ENCODE assay signal across 18 cellular contexts in genomic region chr11:107561688-107562087, GRCh38. TPM values are rescaled to one million over a fixed set of nuclear protein-coding genes. Genes with fewer than 3 reads are reported as not detected.
DNase-seq lines count a peak whose midpoint lies in the region; ATAC-seq and TF ChIP-seq lines count a peak whose summit lies in the region.
"Had no signal": no experiment of that assay in that cellular context is flagged by ENCODE, and none has a peak within 500 bp of the region (broad histone marks: within the 10 kb centered on the region; RNA-seq: fewer than 3 reads in every experiment).

No MANE protein-coding gene starts in this region.

- H3K4me3 ChIP-seq in GM23248 (no peak overlapping the region), fibroblast of villous mesenchyme (ENCODE audit: low read depth, low read length) (no peak overlapping the region), tibial nerve (no peak overlapping the region), colonic mucosa (no peak overlapping the region)
- H3K4me3 ChIP-seq: body of pancreas, GM23338 had no signal

- no peak overlapping the region for H2AFZ ChIP-seq in GM23248
- H2AFZ ChIP-seq: GM23338 had no signal

- no peak for TF ChIP-seq EP300 in tibial nerve (IDR thresholded peaks at IDR 0.05)

- H3K4me2 ChIP-seq in GM23248 (ENCODE audit: unreplicated experiment), result peak overlapping the region; percentile 65
- H3K4me2 ChIP-seq: GM23338 had no signal

- ATAC-seq in activated T-helper 17 cell treated with anti-CD3 and anti-CD28 coated beads, Interleukin-2, amount 50 U/mL, for 72 hours (replicated peaks), result no peak
- ATAC-seq in HG03095 (IDR thresholded peaks at IDR 0.05; ENCODE audit: unreplicated experiment) (no peak), HG03565 (IDR thresholded peaks at IDR 0.05; ENCODE audit: unreplicated experiment) (no peak)
- ATAC-seq: body of pancreas, GM23338 had no signal

- no peaks in the 10 kb centered on the region for H3K9me3 Mint-ChIP-seq in activated T-helper 17 cell treated with anti-CD3 and anti-CD28 coated beads, Interleukin-2, amount 50 U/mL, for 72 hours
- H3K9me3 Mint-ChIP-seq: GM23338 had no signal

- H3K79me2 ChIP-seq in GM23248 (ENCODE audit: insufficient read depth), result peaks cover 10% of the 10 kb centered on the region

- H3K27ac ChIP-seq in GM23248 (peak overlapping the region; percentile 94), tibial nerve (no peak overlapping the region), colonic mucosa (no peak overlapping the region)
- H3K27ac ChIP-seq: body of pancreas had no signal

- no peak for TF ChIP-seq POLR2A in tibial nerve (IDR thresholded peaks at IDR 0.05)

- H3K36me3 Mint-ChIP-seq in activated T-helper 17 cell treated with anti-CD3 and anti-CD28 coated beads, Interleukin-2, amount 50 U/mL, for 72 hours (ENCODE audit: low read depth), result peaks cover 37% of the 10 kb centered on the region

- H3K27me3 ChIP-seq in GM23248 (replicated peaks; ENCODE audit: insufficient read depth) (no peaks in the 10 kb centered on the region), tibial nerve (no peaks in the 10 kb centered on the region), colonic mucosa (no peaks in the 10 kb centered on the region)
- H3K27me3 ChIP-seq: body of pancreas had no signal

- TF ChIP-seq CTCF in fibroblast of villous mesenchyme (IDR thresholded peaks at IDR 0.05; ENCODE audit: insufficient read depth, low read depth, low read length), result no peak
- TF ChIP-seq CTCF in tibial nerve (IDR thresholded peaks at IDR 0.05), result no peak
- TF ChIP-seq CTCF in colonic mucosa (IDR thresholded peaks at IDR 0.05), result no peak

- H3K4me1 ChIP-seq in GM23248 (ENCODE audit: insufficient read depth), result peaks cover 50% of the 10 kb centered on the region
- peaks cover 0 to 35% (median 16%) of the 10 kb centered on the region in 4 donors for H3K4me1 ChIP-seq in tibial nerve
- H3K4me1 ChIP-seq in colonic mucosa, result no peaks in the 10 kb centered on the region

- no peaks in the 10 kb centered on the region for H3K9me2 ChIP-seq in GM23248 (ENCODE audit: insufficient read depth)

- H3K36me3 ChIP-seq in GM23248 (ENCODE audit: low read depth), result no peaks in the 10 kb centered on the region
- peaks cover 0 to 25% (median 0%) of the 10 kb centered on the region in 3 donors for H3K36me3 ChIP-seq in tibial nerve
- no peaks in the 10 kb centered on the region for H3K36me3 ChIP-seq in colonic mucosa

- no peaks in the 10 kb centered on the region for H3K9me3 ChIP-seq in GM23248 (ENCODE audit: low read depth)
- H3K9me3 ChIP-seq in tibial nerve, result no peaks in the 10 kb centered on the region
- no peaks in the 10 kb centered on the region for H3K9me3 ChIP-seq in colonic mucosa
- H3K9me3 ChIP-seq: body of pancreas had no signal

- peaks cover 49% of the 10 kb centered on the region for H3F3A ChIP-seq in GM23248 (ENCODE audit: insufficient read depth)

- DNase-seq in AG20443 (ENCODE audit: low spot score) (peak; percentile 17), GM23248 (peak; percentile 95), fibroblast of villous mesenchyme (ENCODE audit: low read depth) (peak; percentile 42), tibial nerve (ENCODE audit: low spot score in 2 of 2) (no peak), colonic mucosa (no peak)
- DNase-seq: activated CD8-positive, alpha-beta memory T cell treated with anti-CD3 and anti-CD28 coated beads for 24 hours; body of pancreas; COR-L47; NCI-H187; stimulated activated CD4-positive, alpha-beta T cell treated with anti-CD3 and anti-CD28 coated beads, Interleukin-2, amount 100 ng/mL, for 48 hours; stimulated activated naive CD4-positive, alpha-beta T cell treated with Interleukin-2 at 50 U/mL for 16 hours; T-helper 2 cell had no signal

- in situ Hi-C loops in GM23248 (cut with MboI), result no loop called here

- no peaks in the 10 kb centered on the region for H3K27me3 Mint-ChIP-seq in activated T-helper 17 cell treated with anti-CD3 and anti-CD28 coated beads, Interleukin-2, amount 50 U/mL, for 72 hours
- H3K27me3 Mint-ChIP-seq: progenitor cell of endocrine pancreas had no signal

- H3K4me1 Mint-ChIP-seq in activated T-helper 17 cell treated with anti-CD3 and anti-CD28 coated beads, Interleukin-2, amount 50 U/mL, for 72 hours, result peaks cover 38% of the 10 kb centered on the region

- peak overlapping the region; percentile 97 for H3K4me3 Mint-ChIP-seq in activated T-helper 17 cell treated with anti-CD3 and anti-CD28 coated beads, Interleukin-2, amount 50 U/mL, for 72 hours
- H3K4me3 Mint-ChIP-seq: GM23338 had no signal

- H3K27ac Mint-ChIP-seq in activated T-helper 17 cell treated with anti-CD3 and anti-CD28 coated beads, Interleukin-2, amount 50 U/mL, for 72 hours, result peak overlapping the region; percentile 79
- H3K27ac Mint-ChIP-seq: GM23338, progenitor cell of endocrine pancreas had no signal

- intact Hi-C loops in colonic mucosa (cut with DNase I), result no loop called here

- peak overlapping the region; percentile 90 for H3K9ac ChIP-seq in GM23248
- H3K9ac ChIP-seq in colonic mucosa (ENCODE audit: low read depth in 2 of 2, low read length in 2 of 2), result no peak overlapping the region

- H4K20me1 ChIP-seq in GM23248 (ENCODE audit: insufficient read depth), result no peaks in the 10 kb centered on the region

RNA-seq across cellular contexts. Expression of gene ALKBH8, which starts 3.8 kb away (rescaled TPM):
- 10.7 and 14.0 TPM in 2 replicates for total RNA-seq in GM23248 (2014; rRNA removed; shearing (Covaris generic))
- polyA plus RNA-seq in GM23248 (2016; fragmentation: Nextera tagmentation; extraction: Ambion mirVana), result 6.6 and 6.8 TPM in 2 replicates
- total RNA-seq in activated T-helper 17 cell treated with anti-CD3 and anti-CD28 coated beads, Interleukin-2, amount 50 U/mL, for 72 hours, result 1 to 10 TPM; 5.5 to 9.9 TPM
- total RNA-seq in fibroblast of villous mesenchyme (6.1 and 6.5 TPM in 2 replicates), tibial nerve (1 to 10 TPM; 3.6 to 6.3 (median 5.5) TPM), colonic mucosa (1 to 10 TPM; 3.7 to 5.0 TPM)

RNA-seq across cellular contexts. Expression of gene ELMOD1, which starts 29.3 kb away (rescaled TPM):
- 0.76 TPM in 1 of 2 replicates, not detected in the other for total RNA-seq in GM23248 (2014; rRNA removed; shearing (Covaris generic))
- polyA plus RNA-seq in GM23248 (2016; fragmentation: Nextera tagmentation; extraction: Ambion mirVana), result 0.32 and 0.51 TPM in 2 replicates
- not detected for total RNA-seq in activated T-helper 17 cell treated with anti-CD3 and anti-CD28 coated beads, Interleukin-2, amount 50 U/mL, for 72 hours
- 0.43 and 0.64 TPM in 2 replicates for total RNA-seq in fibroblast of villous mesenchyme
- total RNA-seq in tibial nerve, result 1 to 10 TPM in 2 of 4 donors, under 1 TPM in 2; 0.30 to 1.2 (median 0.85) TPM
- under 1 TPM in 1 of 2 donors, not detected in 1; 0.11 TPM for total RNA-seq in colonic mucosa
- total RNA-seq: body of pancreas, epithelial cell of proximal tubule had no signal

Comparison
In these comparisons a context has a peak if more than half of its experiments do, and no peak if none do; other contexts are left out.
1. DNase-seq: peak in AG20443 (single experiment), GM23248 (single experiment) and fibroblast of villous mesenchyme (single experiment); none in tibial nerve (0 of 2) and colonic mucosa (single experiment).